8 cellular contexts compared by ENCODE assay signal in the genomic region with DNA sequence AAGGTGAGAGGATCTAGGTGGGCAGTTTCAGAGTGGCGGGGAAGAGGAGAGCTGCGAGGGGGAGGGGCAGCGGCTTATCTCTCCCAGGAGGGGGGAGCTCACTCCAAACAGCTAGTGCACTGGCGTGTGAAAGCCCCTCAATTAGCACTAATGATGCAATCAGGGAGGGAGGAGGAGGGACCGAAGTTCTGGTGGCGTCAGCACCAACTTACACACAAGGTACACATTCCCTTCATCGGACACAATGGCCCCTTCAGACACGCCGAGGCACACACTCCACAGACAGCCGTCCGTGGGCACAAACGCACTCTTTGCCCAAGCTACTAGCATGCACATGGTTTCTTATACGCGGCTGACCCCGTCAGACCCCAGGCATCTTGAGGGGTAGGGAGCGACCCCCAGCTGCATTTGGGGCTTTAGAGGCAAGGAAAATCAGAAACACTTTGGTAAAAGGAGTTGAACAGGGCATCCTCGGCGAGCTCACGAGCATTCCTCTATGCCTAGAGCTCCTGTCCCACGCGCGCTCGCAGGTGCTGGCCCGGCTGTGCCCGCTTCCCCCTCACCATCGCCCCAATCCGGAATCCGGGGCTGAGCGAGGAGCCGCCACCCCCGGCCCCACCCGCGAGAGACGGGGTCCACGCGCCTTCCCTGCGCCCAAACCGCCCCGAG. TPM values are rescaled to one million over a fixed set of nuclear protein-coding genes. Genes with fewer than 3 reads are reported as not detected.
DNase-seq lines count a peak whose midpoint lies in the region; ATAC-seq and TF ChIP-seq lines count a peak whose summit lies in the region.

No MANE protein-coding gene starts in this region.

- H3K4me3 ChIP-seq in BLaER1 (peak overlapping the region; percentile 88), HEK293 (ENCODE audit: low read depth, low read length) (peak overlapping the region; percentile 45), right atrium auricular region (peak overlapping the region; percentile 72 to 88), skeletal muscle cell (ENCODE audit: low read depth, low read length) (peak overlapping the region; percentile 59)

- H3K27me3 ChIP-seq in BLaER1, result no peaks in the 10 kb centered on the region
- no peaks in the 10 kb centered on the region for H3K27me3 ChIP-seq in right atrium auricular region

- CTCF ChIA-PET in HEK293 (lab: Yijun Ruan, JAX), result interaction anchor here (0.6 to 1.2 kb wide), 5 partner anchors 16 to 547 kb away, joined by 3 to 4 read pairs (median 3); no protein-coding TSS in a partner anchor
- CTCF ChIA-PET in activated CD4-positive, alpha-beta memory T cell treated with anti-CD3 and anti-CD28 coated beads, Interleukin-2, amount 10 ng/mL, durations not matched to agents 7 days and 5 days (lab: Charles Lee), result interaction anchor here (1.9 kb wide), 1 partner anchor 177 kb away, joined by 5 read pairs; no protein-coding TSS in a partner anchor

- peak overlapping the region; percentile 30 for H3K4me3 Mint-ChIP-seq in activated CD4-positive, alpha-beta memory T cell treated with anti-CD3 and anti-CD28 coated beads, Interleukin-2, amount 10 ng/mL, durations not matched to agents 7 days and 5 days

- H3K27ac ChIP-seq in BLaER1 (peak overlapping the region; percentile 95), HEK293 (ENCODE audit: extremely low read depth, low read depth, low read length) (peak overlapping the region; percentile 62; the same call in 1 of the 2 replicates), right atrium auricular region (peak overlapping the region; percentile 93 to 94)

- POLR2A ChIA-PET in HEK293 (lab: Yijun Ruan, JAX), result interaction anchor here (1.2 to 1.6 kb wide), 2 partner anchors 9 to 15 kb away, joined by 3 to 4 read pairs; no protein-coding TSS in a partner anchor
- POLR2A ChIA-PET in activated CD4-positive, alpha-beta memory T cell treated with anti-CD3 and anti-CD28 coated beads, Interleukin-2, amount 10 ng/mL, durations not matched to agents 7 days and 5 days (lab: Charles Lee), result interaction anchor here (1.8 kb wide), 1 partner anchor 151 kb away, joined by 4 read pairs; no protein-coding TSS in a partner anchor

- ATAC-seq in GM19467 (IDR thresholded peaks at IDR 0.05; ENCODE audit: unreplicated experiment) (no peak), HG03097 (IDR thresholded peaks at IDR 0.05; ENCODE audit: low FRiP score, unreplicated experiment) (no peak)

- peaks cover 33% of the 10 kb centered on the region for H4K20me1 ChIP-seq in BLaER1

- peaks cover 73% of the 10 kb centered on the region for H3K4me1 ChIP-seq in BLaER1
- H3K4me1 ChIP-seq in HEK293 (ENCODE audit: control insufficient read depth, insufficient read depth, low read length), result peaks cover 23% of the 10 kb centered on the region
- H3K4me1 ChIP-seq in right atrium auricular region, result peaks cover 0 to 38% of the 10 kb centered on the region in 2 donors

- H3K4me2 ChIP-seq in BLaER1, result peak overlapping the region; percentile 89

- DNase-seq in activated CD4-positive, alpha-beta memory T cell treated with anti-CD3 and anti-CD28 coated beads, Interleukin-2, amount 10 ng/mL, durations not matched to agents 7 days and 5 days, result no peak
- no peak for DNase-seq in right atrium auricular region (ENCODE audit: low spot score)
- no peak for DNase-seq in skeletal muscle cell (ENCODE audit: low read depth)
- DNase-seq in pons (ENCODE audit: low spot score), result no peak

- H3K36me3 Mint-ChIP-seq in activated CD4-positive, alpha-beta memory T cell treated with anti-CD3 and anti-CD28 coated beads, Interleukin-2, amount 10 ng/mL, durations not matched to agents 7 days and 5 days (ENCODE audit: low read depth), result no peaks in the 10 kb centered on the region

- H3K36me3 ChIP-seq in BLaER1 (peaks cover 5% of the 10 kb centered on the region; the same call in 1 of the 2 replicates), HEK293 (ENCODE audit: control insufficient read depth in 2 of 2, insufficient read depth in 1 of 2, low read length in 2 of 2) (peaks cover 0 to 4% of the 10 kb centered on the region in 2 experiments; a peak in 1 of 3 replicates), right atrium auricular region (no peaks in the 10 kb centered on the region)

- H3K27me3 Mint-ChIP-seq in activated CD4-positive, alpha-beta memory T cell treated with anti-CD3 and anti-CD28 coated beads, Interleukin-2, amount 10 ng/mL, durations not matched to agents 7 days and 5 days, result peaks cover 62% of the 10 kb centered on the region

- H3K9ac ChIP-seq in BLaER1, result peak overlapping the region; percentile 96

- H3K27ac Mint-ChIP-seq in activated CD4-positive, alpha-beta memory T cell treated with anti-CD3 and anti-CD28 coated beads, Interleukin-2, amount 10 ng/mL, durations not matched to agents 7 days and 5 days, result no peak overlapping the region

- peaks cover 3% of the 10 kb centered on the region for H3K4me1 Mint-ChIP-seq in activated CD4-positive, alpha-beta memory T cell treated with anti-CD3 and anti-CD28 coated beads, Interleukin-2, amount 10 ng/mL, durations not matched to agents 7 days and 5 days

- TF ChIP-seq CTCF in HEK293 (tag by site-specific recombination; IDR thresholded peaks at IDR 0.05) (no peak), right atrium auricular region (IDR thresholded peaks at IDR 0.05) (no peak)

- no peaks in the 10 kb centered on the region for H3K9me3 Mint-ChIP-seq in activated CD4-positive, alpha-beta memory T cell treated with anti-CD3 and anti-CD28 coated beads, Interleukin-2, amount 10 ng/mL, durations not matched to agents 7 days and 5 days

- H3K9me3 ChIP-seq in BLaER1 (no peaks in the 10 kb centered on the region), HEK293 (ENCODE audit: control insufficient read depth, insufficient read depth, low read depth, low read length) (no peaks in the 10 kb centered on the region), right atrium auricular region (no peaks in the 10 kb centered on the region)

TF ChIP-seq in HEK293, 187 proteins besides CTCF, POLR2A, EP300 and RAD21 (continues in another document):
- TF ChIP-seq ZNF600 (tag by site-specific recombination; IDR thresholded peaks at IDR 0.05), result 0 out of 2 replicates have a peak, but pooled peaks have one; percentile 17
- TF ChIP-seq ZNF112 (tag by site-specific recombination; IDR thresholded peaks at IDR 0.05), result no peak
- TF ChIP-seq OVOL3 (tag by site-specific recombination; IDR thresholded peaks at IDR 0.05), result 0 out of 2 replicates have a peak, but pooled peaks have one; percentile 29
- peak; percentile 82 for TF ChIP-seq ZNF335 (tag by site-specific recombination; conservative IDR thresholded peaks at IDR 0.05)
- TF ChIP-seq ZNF391 (tag by site-specific recombination; IDR thresholded peaks at IDR 0.05; ENCODE audit: borderline replicate concordance, low read depth), result no peak
- no peak for TF ChIP-seq ZNF416 (tag by site-specific recombination; IDR thresholded peaks at IDR 0.05)
- TF ChIP-seq, protein P1, sequence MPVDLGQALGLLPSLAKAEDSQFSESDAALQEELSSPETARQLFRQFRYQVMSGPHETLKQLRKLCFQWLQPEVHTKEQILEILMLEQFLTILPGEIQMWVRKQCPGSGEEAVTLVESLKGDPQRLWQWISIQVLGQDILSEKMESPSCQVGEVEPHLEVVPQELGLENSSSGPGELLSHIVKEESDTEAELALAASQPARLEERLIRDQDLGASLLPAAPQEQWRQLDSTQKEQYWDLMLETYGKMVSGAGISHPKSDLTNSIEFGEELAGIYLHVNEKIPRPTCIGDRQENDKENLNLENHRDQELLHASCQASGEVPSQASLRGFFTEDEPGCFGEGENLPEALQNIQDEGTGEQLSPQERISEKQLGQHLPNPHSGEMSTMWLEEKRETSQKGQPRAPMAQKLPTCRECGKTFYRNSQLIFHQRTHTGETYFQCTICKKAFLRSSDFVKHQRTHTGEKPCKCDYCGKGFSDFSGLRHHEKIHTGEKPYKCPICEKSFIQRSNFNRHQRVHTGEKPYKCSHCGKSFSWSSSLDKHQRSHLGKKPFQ (tag by site-specific recombination; IDR thresholded peaks at IDR 0.05), result 0 out of 2 replicates have a peak, but pooled peaks have one; percentile 32
- TF ChIP-seq, protein P2, sequence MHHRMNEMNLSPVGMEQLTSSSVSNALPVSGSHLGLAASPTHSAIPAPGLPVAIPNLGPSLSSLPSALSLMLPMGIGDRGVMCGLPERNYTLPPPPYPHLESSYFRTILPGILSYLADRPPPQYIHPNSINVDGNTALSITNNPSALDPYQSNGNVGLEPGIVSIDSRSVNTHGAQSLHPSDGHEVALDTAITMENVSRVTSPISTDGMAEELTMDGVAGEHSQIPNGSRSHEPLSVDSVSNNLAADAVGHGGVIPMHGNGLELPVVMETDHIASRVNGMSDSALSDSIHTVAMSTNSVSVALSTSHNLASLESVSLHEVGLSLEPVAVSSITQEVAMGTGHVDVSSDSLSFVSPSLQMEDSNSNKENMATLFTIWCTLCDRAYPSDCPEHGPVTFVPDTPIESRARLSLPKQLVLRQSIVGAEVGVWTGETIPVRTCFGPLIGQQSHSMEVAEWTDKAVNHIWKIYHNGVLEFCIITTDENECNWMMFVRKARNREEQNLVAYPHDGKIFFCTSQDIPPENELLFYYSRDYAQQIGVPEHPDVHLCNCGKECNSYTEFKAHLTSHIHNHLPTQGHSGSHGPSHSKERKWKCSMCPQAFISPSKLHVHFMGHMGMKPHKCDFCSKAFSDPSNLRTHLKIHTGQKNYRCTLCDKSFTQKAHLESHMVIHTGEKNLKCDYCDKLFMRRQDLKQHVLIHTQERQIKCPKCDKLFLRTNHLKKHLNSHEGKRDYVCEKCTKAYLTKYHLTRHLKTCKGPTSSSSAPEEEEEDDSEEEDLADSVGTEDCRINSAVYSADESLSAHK (tag by site-specific recombination; IDR thresholded peaks at IDR 0.05), result peak; percentile 64; the same call in 1 of the 2 replicates
- TF ChIP-seq ZNF24 (tag by site-specific recombination; IDR thresholded peaks at IDR 0.05), result peak; percentile 87
- TF ChIP-seq, protein P3, sequence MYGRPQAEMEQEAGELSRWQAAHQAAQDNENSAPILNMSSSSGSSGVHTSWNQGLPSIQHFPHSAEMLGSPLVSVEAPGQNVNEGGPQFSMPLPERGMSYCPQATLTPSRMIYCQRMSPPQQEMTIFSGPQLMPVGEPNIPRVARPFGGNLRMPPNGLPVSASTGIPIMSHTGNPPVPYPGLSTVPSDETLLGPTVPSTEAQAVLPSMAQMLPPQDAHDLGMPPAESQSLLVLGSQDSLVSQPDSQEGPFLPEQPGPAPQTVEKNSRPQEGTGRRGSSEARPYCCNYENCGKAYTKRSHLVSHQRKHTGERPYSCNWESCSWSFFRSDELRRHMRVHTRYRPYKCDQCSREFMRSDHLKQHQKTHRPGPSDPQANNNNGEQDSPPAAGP (tag by site-specific recombination; IDR thresholded peaks at IDR 0.05), result peak; percentile 91
- peak; percentile 91 for TF ChIP-seq ZNF629 (tag by site-specific recombination; IDR thresholded peaks at IDR 0.05)

RNA-seq across cellular contexts. Expression of a gene that starts 0.9 kb away (rescaled TPM):
- not detected for total RNA-seq in activated CD4-positive, alpha-beta memory T cell treated with anti-CD3 and anti-CD28 coated beads, Interleukin-2, amount 10 ng/mL, durations not matched to agents 7 days and 5 days
- total RNA-seq in right atrium auricular region, result 100 to 1,000 TPM in 1 of 2 donors, 10 to 100 TPM in 1; 66.0 to 128 TPM

Comparison
In these comparisons a context has a peak if more than half of its experiments do, and no peak if none do; other contexts are left out.
1. RNA of a gene that starts 0.9 kb away (total RNA-seq): 66.0 to 128 TPM in right atrium auricular region; not detected in activated CD4-positive, alpha-beta memory T cell treated with anti-CD3 and anti-CD28 coated beads, Interleukin-2, amount 10 ng/mL, durations not matched to agents 7 days and 5 days; every median in the first group is over 10 times any median in the second.
2. Peak in every context shown above with its lines, with median percentiles within 50 percentile points of each other: H3K27ac ChIP-seq and H3K4me3 ChIP-seq.